ENCODE assay signal across 29 cellular contexts in the genomic region with DNA sequence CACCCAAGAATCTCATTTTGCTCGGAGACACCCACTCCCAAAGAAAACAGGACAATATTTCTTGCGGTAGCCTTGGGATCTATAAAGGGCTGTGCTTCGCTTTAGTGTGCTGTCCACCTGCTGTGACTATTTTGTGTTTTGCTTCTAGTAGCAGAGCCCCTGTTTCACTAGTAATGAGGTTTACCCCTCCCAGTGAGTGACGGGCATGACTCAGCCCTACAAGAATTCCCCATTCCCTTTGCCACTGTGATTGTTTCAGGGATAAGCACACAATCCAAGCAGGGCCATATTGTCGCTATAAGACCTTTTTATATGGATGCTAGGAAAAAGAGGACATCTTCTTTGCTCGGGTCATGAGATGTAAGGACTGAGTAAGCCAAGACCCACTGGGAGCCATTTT.
A peak's percentile ranks its signal among the peaks of the same experiment; 100 is the strongest.
DNase-seq lines count a peak whose midpoint lies in the region; ATAC-seq, FAIRE-seq and TF ChIP-seq lines count a peak whose summit lies in the region.
"Had no signal": no experiment of that assay in that cellular context is flagged by ENCODE, and none has a peak within 500 bp of the region (broad histone marks: within the 10 kb centered on the region; RNA-seq: fewer than 3 reads in every experiment).

No MANE protein-coding gene starts in this region.

- intact Hi-C loops in Calu3 (cut with micrococcal nuclease; ENCODE audit: unreplicated experiment) = no loop called here

- no TSS peak for BruUV-seq in Calu3 (replicated peaks; lab: Mats Ljungman, UMichigan)

- TF ChIP-seq CTCF in Calu3 (IDR thresholded peaks at IDR 0.05; ENCODE audit: unreplicated experiment) = no peak

- CTCF ChIA-PET in Calu3 (lab: Charles Lee) = no interaction called here

- H3K9me3 Mint-ChIP-seq in Calu3 (ENCODE audit: low read depth, unreplicated experiment) = no peaks in the 10 kb centered on the region
- H3K9me3 Mint-ChIP-seq: activated naive CD8-positive, alpha-beta T cell treated with anti-CD3 and anti-CD28 coated beads, Interleukin-2, amount 10 ng/mL, durations not matched to agents 7 days and 5 days; activated T-cell treated with anti-CD3 and anti-CD28 coated beads, Interleukin-2, amount 50 U/mL, for 4 hours; CD8-positive, alpha-beta T cell; natural killer cell had no signal

- no peak for FAIRE-seq in HTR-8/SVneo (lab: Jason Lieb, UNC)
- FAIRE-seq: GM12891, RCC 7860 had no signal

- no peaks in the 10 kb centered on the region for H3K36me3 Mint-ChIP-seq in Calu3 (ENCODE audit: insufficient read depth, unreplicated experiment)
- H3K36me3 Mint-ChIP-seq: activated naive CD8-positive, alpha-beta T cell treated with anti-CD3 and anti-CD28 coated beads, Interleukin-2, amount 10 ng/mL, durations not matched to agents 7 days and 5 days; CD8-positive, alpha-beta T cell; natural killer cell had no signal

- no peak overlapping the region for H3K4me3 Mint-ChIP-seq in Calu3 (ENCODE audit: low read depth, unreplicated experiment)
- H3K4me3 Mint-ChIP-seq: activated naive CD8-positive, alpha-beta T cell treated with anti-CD3 and anti-CD28 coated beads, Interleukin-2, amount 10 ng/mL, durations not matched to agents 7 days and 5 days; activated T-cell treated with anti-CD3 and anti-CD28 coated beads, Interleukin-2, amount 50 U/mL, for 4 hours; CD8-positive, alpha-beta T cell; natural killer cell had no signal

- peaks cover 8% of the 10 kb centered on the region for H3K27me3 Mint-ChIP-seq in Calu3 (ENCODE audit: unreplicated experiment)

- ATAC-seq in HG02763 (IDR thresholded peaks at IDR 0.05; ENCODE audit: unreplicated experiment) = no peak
- no peak for ATAC-seq in HG03469 (IDR thresholded peaks at IDR 0.05; ENCODE audit: unreplicated experiment)
- ATAC-seq: activated T-cell treated with anti-CD3 and anti-CD28 coated beads, Interleukin-2, amount 50 U/mL, for 4 hours; CD8-positive, alpha-beta T cell; lower lobe of right lung; natural killer cell had no signal

- peaks cover 7% of the 10 kb centered on the region for H3K4me1 Mint-ChIP-seq in Calu3 (ENCODE audit: low read depth, unreplicated experiment)
- H3K4me1 Mint-ChIP-seq: activated naive CD8-positive, alpha-beta T cell treated with anti-CD3 and anti-CD28 coated beads, Interleukin-2, amount 10 ng/mL, durations not matched to agents 7 days and 5 days; natural killer cell had no signal

- DNase-seq in Calu3 (peak; percentile 27), HTR-8/SVneo (ENCODE audit: insufficient read length, low spot score) (peak; percentile 32), astrocyte of the hippocampus (ENCODE audit: low read depth, low spot score) (peak; percentile 58), islet precursor cell (peak; percentile 79), NCI-H226 (no peak), COLO829 (ENCODE audit: low spot score) (no peak)
- DNase-seq: activated CD4-positive, alpha-beta T cell treated with anti-CD3 and anti-CD28 coated beads for 48 hours; activated gamma-delta T cell; activated naive CD8-positive, alpha-beta T cell treated with anti-CD3 and anti-CD28 coated beads, Interleukin-2, amount 10 ng/mL, durations not matched to agents 7 days and 5 days; activated T-cell treated with anti-CD3 and anti-CD28 coated beads, Interleukin-2, amount 50 U/mL, for 4 hours; aorta; BE2C; CD8-positive, alpha-beta T cell; colonic mucosa; effector CD8-positive, alpha-beta T cell; IMR-90; kidney glomerular epithelial cell; lower lobe of right lung; natural killer cell; NCI-H1436 treated with DMSO at 0.1 percent for 48 hours; NCI-H2107; stimulated activated CD4-positive, alpha-beta T cell treated with anti-CD3 and anti-CD28 coated beads, Interleukin-4, amount 100 ng/mL, for 4 hours; T1000; tibial artery; WERI-Rb-1 had no signal

- no peak overlapping the region for H3K27ac Mint-ChIP-seq in Calu3 (ENCODE audit: unreplicated experiment)
- H3K27ac Mint-ChIP-seq: activated naive CD8-positive, alpha-beta T cell treated with anti-CD3 and anti-CD28 coated beads, Interleukin-2, amount 10 ng/mL, durations not matched to agents 7 days and 5 days; CD8-positive, alpha-beta T cell; natural killer cell had no signal

Comparison
In these comparisons a context has a peak if more than half of its experiments do, and no peak if none do; other contexts are left out.
1. DNase-seq: peak in Calu3 (single experiment), HTR-8/SVneo (single experiment), astrocyte of the hippocampus (single experiment) and islet precursor cell (single experiment); none in NCI-H226 (single experiment) and COLO829 (single experiment).